9 cellular contexts compared by ENCODE assay signal in the genomic region with DNA sequence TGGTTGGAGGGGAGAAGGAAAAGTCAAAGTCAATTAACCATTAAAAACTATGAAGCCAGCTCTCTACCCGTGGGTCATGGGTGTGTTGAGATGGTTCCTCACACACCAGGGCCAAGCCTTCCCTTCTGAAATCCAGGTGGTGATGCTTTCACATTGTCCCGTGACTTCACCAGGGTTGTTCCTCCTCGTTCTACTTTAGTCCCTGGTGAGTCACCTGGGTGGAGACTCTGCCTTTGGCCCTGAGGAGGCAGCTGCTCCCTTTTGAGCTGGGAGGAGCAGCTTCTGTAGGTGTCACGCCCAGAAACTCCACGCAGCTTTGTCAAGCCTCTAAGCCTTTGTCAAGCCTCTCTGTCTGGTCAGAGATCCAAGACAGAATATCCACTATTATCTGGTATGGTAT.
A peak's percentile ranks its signal among the peaks of the same experiment; 100 is the strongest.
DNase-seq lines count a peak whose midpoint lies in the region; ATAC-seq, FAIRE-seq and TF ChIP-seq lines count a peak whose summit lies in the region.
"Had no signal": no experiment of that assay in that cellular context is flagged by ENCODE, and none has a peak within 500 bp of the region (broad histone marks: within the 10 kb centered on the region; RNA-seq: fewer than 3 reads in every experiment).

No MANE protein-coding gene starts in this region.

- peak overlapping the region; percentile 57 for H3K27ac ChIP-seq in RWPE1

- CTCF ChIA-PET in RWPE1 (lab: Yijun Ruan, JAX), result no interaction called here

- DNase-seq in GM19239 (ENCODE audit: insufficient read length, low spot score), result peak; percentile 13
- peak; percentile 73 for DNase-seq in RWPE1 (ENCODE audit: low spot score)
- DNase-seq in stimulated activated naive B cell treated with anti-CD40 and anti-IgM and Interleukin-4, amounts not matched to agents 10 μg/mL and 1 μg/mL and 100 μg/mL, for 72 hours, result peak; percentile 21
- DNase-seq in mesenteric fat pad (ENCODE audit: low spot score), result no peak
- DNase-seq in activated CD4-positive, CD25-positive, alpha-beta regulatory T cell (lab: John Stamatoyannopoulos, UW), result no peak
- DNase-seq in Kasumi-1 (lab: John Stamatoyannopoulos, UW), result no peak
- DNase-seq: left cardiac atrium had no signal

- peaks cover 0 to 6% of the 10 kb centered on the region in 2 donors for H3K36me3 Mint-ChIP-seq in stimulated activated naive B cell treated with anti-CD40 and anti-IgM and Interleukin-4, amounts not matched to agents 10 μg/mL and 1 μg/mL and 100 μg/mL, for 72 hours

- peak overlapping the region; percentile 2 for H3K27ac Mint-ChIP-seq in stimulated activated naive B cell treated with anti-CD40 and anti-IgM and Interleukin-4, amounts not matched to agents 10 μg/mL and 1 μg/mL and 100 μg/mL, for 72 hours

- ATAC-seq in HG03025 (IDR thresholded peaks at IDR 0.05; ENCODE audit: low FRiP score, unreplicated experiment), result peak; percentile 42
- peak; percentile 51 to 61 for ATAC-seq in stimulated activated naive B cell treated with anti-CD40 and anti-IgM and Interleukin-4, amounts not matched to agents 10 μg/mL and 1 μg/mL and 100 μg/mL, for 72 hours (replicated peaks)
- no peak for ATAC-seq in HG03354 (IDR thresholded peaks at IDR 0.05; ENCODE audit: poor library complexity, severe bottlenecking, unreplicated experiment)
- ATAC-seq: left cardiac atrium had no signal

- H3K4me1 Mint-ChIP-seq in stimulated activated naive B cell treated with anti-CD40 and anti-IgM and Interleukin-4, amounts not matched to agents 10 μg/mL and 1 μg/mL and 100 μg/mL, for 72 hours, result peaks cover 30 to 55% of the 10 kb centered on the region in 2 donors

- H3K27me3 Mint-ChIP-seq in stimulated activated naive B cell treated with anti-CD40 and anti-IgM and Interleukin-4, amounts not matched to agents 10 μg/mL and 1 μg/mL and 100 μg/mL, for 72 hours, result no peaks in the 10 kb centered on the region

- peak; percentile 37 for FAIRE-seq in GM19239 (lab: Jason Lieb, UNC)

- POLR2A ChIA-PET in RWPE1 (lab: Yijun Ruan, JAX; ENCODE audit: low non-redundant PET), result no interaction called here

- H3K4me3 Mint-ChIP-seq in stimulated activated naive B cell treated with anti-CD40 and anti-IgM and Interleukin-4, amounts not matched to agents 10 μg/mL and 1 μg/mL and 100 μg/mL, for 72 hours, result no peak overlapping the region

- no peaks in the 10 kb centered on the region for H3K9me3 Mint-ChIP-seq in stimulated activated naive B cell treated with anti-CD40 and anti-IgM and Interleukin-4, amounts not matched to agents 10 μg/mL and 1 μg/mL and 100 μg/mL, for 72 hours

- no peak for TF ChIP-seq CTCF in RWPE1 (conservative IDR thresholded peaks at IDR 0.05; ENCODE audit: low read depth)

Comparison
In these comparisons a context has a peak if more than half of its experiments do, and no peak if none do; other contexts are left out.
1. DNase-seq: peak in GM19239 (single experiment), RWPE1 (single experiment) and stimulated activated naive B cell treated with anti-CD40 and anti-IgM and Interleukin-4, amounts not matched to agents 10 μg/mL and 1 μg/mL and 100 μg/mL, for 72 hours (single experiment); none in mesenteric fat pad (single experiment), activated CD4-positive, CD25-positive, alpha-beta regulatory T cell (0 of 4) and Kasumi-1 (0 of 2).